In the genomic region with DNA sequence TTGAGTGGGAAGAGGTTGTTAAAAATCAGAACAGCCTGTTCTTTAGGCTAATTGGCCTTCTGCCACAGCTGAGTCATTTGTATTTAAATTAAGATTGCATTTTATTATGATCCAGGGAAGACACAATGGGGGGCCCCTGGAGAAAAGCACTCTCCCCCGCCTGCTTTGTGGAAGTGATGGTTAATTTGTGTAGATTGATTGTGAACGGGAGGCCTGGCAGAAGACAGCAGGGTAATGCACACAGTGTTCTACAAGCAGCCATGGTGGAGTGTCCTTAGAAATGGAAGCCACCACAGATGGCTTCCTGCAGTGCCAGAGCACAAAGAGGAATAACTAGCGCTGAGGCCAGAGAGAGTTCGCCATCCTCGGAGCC, we compare ENCODE assay signal across 14 cellular contexts. TPM values are rescaled to one million over a fixed set of nuclear protein-coding genes. Genes with fewer than 3 reads are reported as not detected.
DNase-seq lines count a peak whose midpoint lies in the region; FAIRE-seq and TF ChIP-seq lines count a peak whose summit lies in the region.
"Had no signal": no experiment of that assay in that cellular context is flagged by ENCODE, and none has a peak within 500 bp of the region (broad histone marks: within the 10 kb centered on the region; RNA-seq: fewer than 3 reads in every experiment).

No MANE protein-coding gene starts in this region.

- H3K27me3 ChIP-seq in esophagus muscularis mucosa = no peaks in the 10 kb centered on the region
- no peaks in the 10 kb centered on the region for H3K27me3 ChIP-seq in skeletal muscle satellite cell (ENCODE audit: control insufficient read depth, insufficient read depth, low read length)

- peak overlapping the region; percentile 75 for H3K9ac ChIP-seq in skeletal muscle satellite cell (ENCODE audit: low read depth, low read length)

- TF ChIP-seq CTCF in esophagus muscularis mucosa (IDR thresholded peaks at IDR 0.05) = no peak

- TF ChIP-seq POLR2A in esophagus muscularis mucosa (IDR thresholded peaks at IDR 0.05; ENCODE audit: low read depth) = no peak

- peaks cover 40 to 80% (median 68%) of the 10 kb centered on the region in 4 donors for H3K4me1 ChIP-seq in esophagus muscularis mucosa
- H3K4me1 ChIP-seq in skeletal muscle satellite cell (ENCODE audit: control insufficient read depth, insufficient read depth, low read length) = peaks cover 47% of the 10 kb centered on the region

- no peak for FAIRE-seq in urothelium cell line (lab: Jason Lieb, UNC)
- FAIRE-seq: A549, endometrium had no signal

- H3K36me3 ChIP-seq in esophagus muscularis mucosa (peaks cover 0 to 8% (median 8%) of the 10 kb centered on the region in 4 donors), skeletal muscle satellite cell (ENCODE audit: insufficient read depth, low read length) (peaks cover 10% of the 10 kb centered on the region)

- H3K4me2 ChIP-seq in skeletal muscle satellite cell (ENCODE audit: low read length) = peak overlapping the region; percentile 75
- H3K4me2 ChIP-seq: A549 had no signal

- H3K9me3 ChIP-seq in esophagus muscularis mucosa = no peaks in the 10 kb centered on the region
- H3K9me3 ChIP-seq in skeletal muscle satellite cell (replicated peaks; ENCODE audit: low read length) = no peaks in the 10 kb centered on the region
- H3K9me3 ChIP-seq: A549 had no signal

- DNase-seq in DMS79 treated with DMSO at 0.1 percent for 48 hours (lab: John Stamatoyannopoulos, UW) (peak; percentile 16), DMS79 (lab: John Stamatoyannopoulos, UW) (no peak), NCI-H446 (lab: John Stamatoyannopoulos, UW) (peak; percentile 35 to 43), esophagus muscularis mucosa (ENCODE audit: extremely low spot score) (no peak), NCI-H510A (lab: John Stamatoyannopoulos, UW) (no peak), urothelium cell line (ENCODE audit: low spot score) (no peak)
- no peak for DNase-seq in T-helper 2 cell treated with Interferon-gamma antibody and Interleukin-4, amounts not matched to agents 5 μg/mL and 100 μg/mL, for 36 hours (ENCODE audit: low spot score)
- DNase-seq: activated CD4-positive, alpha-beta T cell treated with anti-CD3 and anti-CD28 coated beads, Interleukin-2, amount 50 U/mL, for 1 hour; left colon; NCI-H774 had no signal

- H3K27ac ChIP-seq in esophagus muscularis mucosa (replicated peaks in 1 of 4) = peak overlapping the region; percentile 82 to 95 (median 93)
- H3K27ac ChIP-seq: A549 had no signal

- peaks cover 1% of the 10 kb centered on the region for H3K4me1 Mint-ChIP-seq in T-helper 2 cell treated with Interferon-gamma antibody and Interleukin-4, amounts not matched to agents 5 μg/mL and 100 μg/mL, for 36 hours (ENCODE audit: low read depth)

- H3K27ac Mint-ChIP-seq in T-helper 2 cell treated with Interferon-gamma antibody and Interleukin-4, amounts not matched to agents 5 μg/mL and 100 μg/mL, for 36 hours = no peak overlapping the region

- H3K4me3 ChIP-seq in esophagus muscularis mucosa = no peak overlapping the region
- H3K4me3 ChIP-seq in skeletal muscle satellite cell (ENCODE audit: low read length) = no peak overlapping the region
- H3K4me3 ChIP-seq: A549 had no signal

- no peak overlapping the region for H3K4me3 Mint-ChIP-seq in T-helper 2 cell treated with Interferon-gamma antibody and Interleukin-4, amounts not matched to agents 5 μg/mL and 100 μg/mL, for 36 hours

- H3K27me3 Mint-ChIP-seq in T-helper 2 cell treated with Interferon-gamma antibody and Interleukin-4, amounts not matched to agents 5 μg/mL and 100 μg/mL, for 36 hours (ENCODE audit: low read depth) = no peaks in the 10 kb centered on the region

- no peaks in the 10 kb centered on the region for H3K36me3 Mint-ChIP-seq in T-helper 2 cell treated with Interferon-gamma antibody and Interleukin-4, amounts not matched to agents 5 μg/mL and 100 μg/mL, for 36 hours (ENCODE audit: low read depth)
- H3K36me3 Mint-ChIP-seq: activated naive CD4-positive, alpha-beta T cell treated with anti-CD3 and anti-CD28 coated beads, Interleukin-2, amount 50 U/mL, for 72 hours had no signal

- WGBS in esophagus muscularis mucosa = 82% methylated on average over 5 of the region's 5 CpGs

- no peaks in the 10 kb centered on the region for H3K9me3 Mint-ChIP-seq in T-helper 2 cell treated with Interferon-gamma antibody and Interleukin-4, amounts not matched to agents 5 μg/mL and 100 μg/mL, for 36 hours
- H3K9me3 Mint-ChIP-seq: activated naive CD4-positive, alpha-beta T cell treated with anti-CD3 and anti-CD28 coated beads, Interleukin-2, amount 50 U/mL, for 72 hours had no signal

- intact Hi-C loops in esophagus muscularis mucosa (cut with DNase I) = no loop called here

- TF ChIP-seq EP300 in esophagus muscularis mucosa (IDR thresholded peaks at IDR 0.05) = no peak

RNA-seq across cellular contexts. Expression of a gene that starts 19.6 kb away (rescaled TPM):
- total RNA-seq in esophagus muscularis mucosa = 100 to 1,000 TPM; 172 to 287 (median 231) TPM
- total RNA-seq in skeletal muscle satellite cell (2012; rRNA removed) = 4.8 TPM in 1 of 2 replicates, not detected in the other

Comparison
In these comparisons a context has a peak if more than half of its experiments do, and no peak if none do; other contexts are left out.
1. DNase-seq: peak in DMS79 treated with DMSO at 0.1 percent for 48 hours (single experiment) and NCI-H446 (2 of 2); none in DMS79 (single experiment), esophagus muscularis mucosa (single experiment), NCI-H510A (single experiment), T-helper 2 cell treated with Interferon-gamma antibody and Interleukin-4, amounts not matched to agents 5 μg/mL and 100 μg/mL, for 36 hours (single experiment) and urothelium cell line (single experiment).